26 cellular contexts compared by ENCODE assay signal in genomic region chr4:119579823-119580222, GRCh38.
"Had no signal": no experiment of that assay in that cellular context is flagged by ENCODE, and none has a peak within 500 bp of the region (broad histone marks: within the 10 kb centered on the region; RNA-seq: fewer than 3 reads in every experiment).

No MANE protein-coding gene starts in this region.

- H3K27ac ChIP-seq: foreskin keratinocyte, right atrium auricular region, VCaP had no signal

- H3K4me1 Mint-ChIP-seq: activated CD4-positive, alpha-beta T cell treated with anti-CD3 and anti-CD28 coated beads, Interleukin-2, amount 10 ng/mL, durations not matched to agents 7 days and 5 days; activated naive CD4-positive, alpha-beta T cell treated with anti-CD3 and anti-CD28 coated beads, Interleukin-2, amount 50 U/mL, for 24 hours; brain; naive thymus-derived CD4-positive, alpha-beta T cell; neural crest cell; stimulated activated effector memory CD8-positive, alpha-beta T cell treated with anti-CD3 and anti-CD28 coated beads, Interleukin-12 subunit alpha, Interleukin-12 subunit beta, amount 100 ng/mL, for 72 hours; T-cell had no signal

- H3K27me3 Mint-ChIP-seq: activated CD4-positive, alpha-beta T cell treated with anti-CD3 and anti-CD28 coated beads, Interleukin-2, amount 10 ng/mL, durations not matched to agents 7 days and 5 days; activated naive CD4-positive, alpha-beta T cell treated with anti-CD3 and anti-CD28 coated beads, Interleukin-2, amount 50 U/mL, for 24 hours; brain; dendritic cell treated with granulocyte-macrophage colony-stimulating factor and Interleukin-4, amounts not matched to agents 40 ng/mL and 50 ng/mL, for 4 days had no signal

- H3K36me3 ChIP-seq: prostate gland had no signal

- H3K36me3 Mint-ChIP-seq: stimulated activated effector memory CD8-positive, alpha-beta T cell treated with anti-CD3 and anti-CD28 coated beads, Interleukin-12 subunit alpha, Interleukin-12 subunit beta, amount 100 ng/mL, for 72 hours; T-cell had no signal

- DNase-seq: activated CD4-positive, alpha-beta T cell treated with anti-CD3 and anti-CD28 coated beads, Interleukin-2, amount 10 ng/mL, durations not matched to agents 7 days and 5 days; activated CD4-positive, CD25-positive, alpha-beta regulatory T cell treated with anti-CD3 and anti-CD28 coated beads, Interleukin-2, amount 50 U/mL, for 72 hours; activated gamma-delta T cell treated with Interleukin-2 at 50 U/mL for 16 hours; activated T-cell treated with anti-CD3 and anti-CD28 coated beads, Interleukin-2, amount 50 U/mL, for 1 hour; anterior cingulate cortex; caudate nucleus; effector CD4-positive, alpha-beta T cell; foreskin keratinocyte; hippocampal formation; left cardiac atrium; naive thymus-derived CD4-positive, alpha-beta T cell; occipital lobe; stimulated activated CD4-positive, alpha-beta T cell treated with anti-CD3 and anti-CD28 coated beads, Interleukin-1b, Interleukin-23, amount 100 ng/mL, for 48 hours; T-cell had no signal

- H3K4me3 ChIP-seq: prostate gland, right atrium auricular region, thoracic aorta had no signal

- FAIRE-seq: endometrium, islet of Langerhans had no signal

- H3K4me3 Mint-ChIP-seq: activated CD4-positive, alpha-beta T cell treated with anti-CD3 and anti-CD28 coated beads, Interleukin-2, amount 10 ng/mL, durations not matched to agents 7 days and 5 days; activated naive CD4-positive, alpha-beta T cell treated with anti-CD3 and anti-CD28 coated beads, Interleukin-2, amount 50 U/mL, for 24 hours; brain; dendritic cell treated with granulocyte-macrophage colony-stimulating factor and Interleukin-4, amounts not matched to agents 40 ng/mL and 50 ng/mL, for 4 days; naive thymus-derived CD4-positive, alpha-beta T cell; neural crest cell; stimulated activated effector memory CD8-positive, alpha-beta T cell treated with anti-CD3 and anti-CD28 coated beads, Interleukin-12 subunit alpha, Interleukin-12 subunit beta, amount 100 ng/mL, for 72 hours; T-cell; T-helper 2 cell treated with Interferon-gamma antibody and Interleukin-4, amounts not matched to agents 5 μg/mL and 100 μg/mL, for 36 hours had no signal

- H3K4me1 ChIP-seq: foreskin keratinocyte, prostate gland, right atrium auricular region had no signal

- H3K27me3 ChIP-seq: foreskin keratinocyte, right atrium auricular region had no signal

- H3K9me3 ChIP-seq: prostate gland, right atrium auricular region, thoracic aorta had no signal

- H3K27ac Mint-ChIP-seq: activated CD4-positive, alpha-beta T cell treated with anti-CD3 and anti-CD28 coated beads, Interleukin-2, amount 10 ng/mL, durations not matched to agents 7 days and 5 days; activated naive CD4-positive, alpha-beta T cell treated with anti-CD3 and anti-CD28 coated beads, Interleukin-2, amount 50 U/mL, for 24 hours; brain; dendritic cell treated with granulocyte-macrophage colony-stimulating factor and Interleukin-4, amounts not matched to agents 40 ng/mL and 50 ng/mL, for 4 days; naive thymus-derived CD4-positive, alpha-beta T cell; stimulated activated effector memory CD8-positive, alpha-beta T cell treated with anti-CD3 and anti-CD28 coated beads, Interleukin-12 subunit alpha, Interleukin-12 subunit beta, amount 100 ng/mL, for 72 hours; T-cell; T-helper 2 cell treated with Interferon-gamma antibody and Interleukin-4, amounts not matched to agents 5 μg/mL and 100 μg/mL, for 36 hours had no signal
